ENCODE assay signal across 29 cellular contexts in the genomic region with DNA sequence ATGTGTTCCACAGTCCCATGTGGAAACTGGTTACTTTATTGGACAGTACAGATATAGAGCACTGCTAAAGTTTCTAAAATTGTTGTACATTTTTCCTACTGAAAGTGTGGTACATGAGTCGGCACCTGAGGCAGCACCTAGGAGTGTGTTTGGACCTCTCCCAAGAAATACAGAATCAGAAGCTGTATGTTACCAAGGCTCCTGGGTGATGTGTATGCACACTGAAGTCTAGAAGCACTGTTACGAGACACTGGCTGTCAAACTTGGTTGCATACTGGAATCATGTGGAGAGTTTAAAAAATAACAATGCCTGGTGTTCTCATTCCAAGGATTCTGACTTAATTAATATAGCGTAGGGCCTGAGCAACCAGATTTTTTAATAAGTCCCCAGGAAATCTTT.
"Had no signal": no experiment of that assay in that cellular context is flagged by ENCODE, and none has a peak within 500 bp of the region (broad histone marks: within the 10 kb centered on the region; RNA-seq: fewer than 3 reads in every experiment).

No MANE protein-coding gene starts in this region.

- H3K9me3 Mint-ChIP-seq: naive thymus-derived CD8-positive, alpha-beta T cell; natural killer cell treated with Interleukin-12 subunit alpha and Interleukin-12 subunit beta and Interleukin-15 and Interleukin-18, amount 100 ng/mL, for 72 hours; nephron progenitor cell; neural crest cell; stimulated activated memory B cell treated with anti-CD40 and anti-IgM and Interleukin-4, amounts not matched to agents 10 μg/mL and 1 μg/mL and 100 μg/mL, for 72 hours; stimulated activated naive CD8-positive, alpha-beta T cell treated with anti-CD3 and anti-CD28 coated beads, Interleukin-15, amount 100 ng/mL, for 72 hours had no signal

- H3K27me3 Mint-ChIP-seq: naive thymus-derived CD8-positive, alpha-beta T cell; natural killer cell treated with Interleukin-12 subunit alpha and Interleukin-12 subunit beta and Interleukin-15 and Interleukin-18, amount 100 ng/mL, for 72 hours; stimulated activated memory B cell treated with anti-CD40 and anti-IgM and Interleukin-4, amounts not matched to agents 10 μg/mL and 1 μg/mL and 100 μg/mL, for 72 hours; stimulated activated naive CD8-positive, alpha-beta T cell treated with anti-CD3 and anti-CD28 coated beads, Interleukin-15, amount 100 ng/mL, for 72 hours had no signal

- H3K4me3 Mint-ChIP-seq: naive thymus-derived CD8-positive, alpha-beta T cell; natural killer cell treated with Interleukin-12 subunit alpha and Interleukin-12 subunit beta and Interleukin-15 and Interleukin-18, amount 100 ng/mL, for 72 hours; nephron progenitor cell; neural crest cell; stimulated activated memory B cell treated with anti-CD40 and anti-IgM and Interleukin-4, amounts not matched to agents 10 μg/mL and 1 μg/mL and 100 μg/mL, for 72 hours; stimulated activated naive CD8-positive, alpha-beta T cell treated with anti-CD3 and anti-CD28 coated beads, Interleukin-15, amount 100 ng/mL, for 72 hours had no signal

- H3K9me3 ChIP-seq: neutrophil, pancreas, prostate gland, right atrium auricular region, right lobe of liver, sigmoid colon, suprapubic skin, testis, tibial nerve, upper lobe of left lung, vagina had no signal

- H3K27ac Mint-ChIP-seq: naive thymus-derived CD8-positive, alpha-beta T cell; natural killer cell treated with Interleukin-12 subunit alpha and Interleukin-12 subunit beta and Interleukin-15 and Interleukin-18, amount 100 ng/mL, for 72 hours; nephron progenitor cell; stimulated activated memory B cell treated with anti-CD40 and anti-IgM and Interleukin-4, amounts not matched to agents 10 μg/mL and 1 μg/mL and 100 μg/mL, for 72 hours; stimulated activated naive CD8-positive, alpha-beta T cell treated with anti-CD3 and anti-CD28 coated beads, Interleukin-15, amount 100 ng/mL, for 72 hours had no signal

- H3K27me3 ChIP-seq: neutrophil, pancreas, right atrium auricular region, right lobe of liver, sigmoid colon, suprapubic skin, testis, tibial nerve, upper lobe of left lung, vagina had no signal

- ATAC-seq: naive thymus-derived CD8-positive, alpha-beta T cell; natural killer cell treated with Interleukin-12 subunit alpha and Interleukin-12 subunit beta and Interleukin-15 and Interleukin-18, amount 100 ng/mL, for 72 hours; right lobe of liver; stimulated activated memory B cell treated with anti-CD40 and anti-IgM and Interleukin-4, amounts not matched to agents 10 μg/mL and 1 μg/mL and 100 μg/mL, for 72 hours; stimulated activated naive CD8-positive, alpha-beta T cell treated with anti-CD3 and anti-CD28 coated beads, Interleukin-15, amount 100 ng/mL, for 72 hours; stimulated activated naive CD8-positive, alpha-beta T cell treated with anti-CD3 and anti-CD28 coated beads, Interleukin-15, Interleukin-2, amounts not matched to agents 100 U/mL and 50 U/mL, for 24 hours had no signal

- H3K27ac ChIP-seq: neutrophil, pancreas, prostate gland, right atrium auricular region, right lobe of liver, sigmoid colon, suprapubic skin, testis, tibial nerve, upper lobe of left lung, vagina had no signal

- H3K4me1 Mint-ChIP-seq: naive thymus-derived CD8-positive, alpha-beta T cell; nephron progenitor cell; neural crest cell; stimulated activated memory B cell treated with anti-CD40 and anti-IgM and Interleukin-4, amounts not matched to agents 10 μg/mL and 1 μg/mL and 100 μg/mL, for 72 hours; stimulated activated naive CD8-positive, alpha-beta T cell treated with anti-CD3 and anti-CD28 coated beads, Interleukin-15, amount 100 ng/mL, for 72 hours had no signal

- H3K4me3 ChIP-seq: pancreas, prostate gland, right atrium auricular region, right lobe of liver, sigmoid colon, suprapubic skin, testis, tibial nerve, upper lobe of left lung, vagina had no signal

- H3K4me1 ChIP-seq: pancreas, prostate gland, right atrium auricular region, right lobe of liver, sigmoid colon, suprapubic skin, testis, tibial nerve, upper lobe of left lung, vagina had no signal

- H3K36me3 ChIP-seq: neutrophil, prostate gland, right atrium auricular region, sigmoid colon, suprapubic skin, vagina had no signal

- DNase-seq: naive thymus-derived CD8-positive, alpha-beta T cell; nephron progenitor cell; nucleus accumbens; pancreas; retina; right lobe of liver; sigmoid colon; small intestine; stimulated activated CD4-positive, alpha-beta T cell treated with anti-CD3 and anti-CD28 coated beads, Interleukin-15, amount 100 ng/mL, for 24 hours; stimulated activated CD4-positive, alpha-beta T cell treated with anti-CD3 and anti-CD28 coated beads, Interleukin-2, amount 100 ng/mL, for 24 hours; stimulated activated CD4-positive, alpha-beta T cell treated with anti-CD3 and anti-CD28 coated beads, Interleukin-2, amount 100 ng/mL, for 48 hours; stimulated activated CD4-positive, alpha-beta T cell treated with anti-CD3 and anti-CD28 coated beads, Interleukin-4, amount 100 ng/mL, for 4 hours; stimulated activated CD8-positive, alpha-beta memory T cell treated with anti-CD3 and anti-CD28 coated beads, Interleukin-4, amount 100 ng/mL, for 48 hours; stimulated activated naive CD4-positive, alpha-beta T cell; stimulated activated naive CD8-positive, alpha-beta T cell treated with anti-CD3 and anti-CD28 coated beads, Interleukin-15, amount 100 ng/mL, for 72 hours; stimulated activated naive CD8-positive, alpha-beta T cell treated with anti-CD3 and anti-CD28 coated beads, Interleukin-15, Interleukin-2, amounts not matched to agents 100 U/mL and 50 U/mL, for 24 hours; substantia nigra; testis; trophoblast cell; upper lobe of left lung had no signal
